In the genomic region with DNA sequence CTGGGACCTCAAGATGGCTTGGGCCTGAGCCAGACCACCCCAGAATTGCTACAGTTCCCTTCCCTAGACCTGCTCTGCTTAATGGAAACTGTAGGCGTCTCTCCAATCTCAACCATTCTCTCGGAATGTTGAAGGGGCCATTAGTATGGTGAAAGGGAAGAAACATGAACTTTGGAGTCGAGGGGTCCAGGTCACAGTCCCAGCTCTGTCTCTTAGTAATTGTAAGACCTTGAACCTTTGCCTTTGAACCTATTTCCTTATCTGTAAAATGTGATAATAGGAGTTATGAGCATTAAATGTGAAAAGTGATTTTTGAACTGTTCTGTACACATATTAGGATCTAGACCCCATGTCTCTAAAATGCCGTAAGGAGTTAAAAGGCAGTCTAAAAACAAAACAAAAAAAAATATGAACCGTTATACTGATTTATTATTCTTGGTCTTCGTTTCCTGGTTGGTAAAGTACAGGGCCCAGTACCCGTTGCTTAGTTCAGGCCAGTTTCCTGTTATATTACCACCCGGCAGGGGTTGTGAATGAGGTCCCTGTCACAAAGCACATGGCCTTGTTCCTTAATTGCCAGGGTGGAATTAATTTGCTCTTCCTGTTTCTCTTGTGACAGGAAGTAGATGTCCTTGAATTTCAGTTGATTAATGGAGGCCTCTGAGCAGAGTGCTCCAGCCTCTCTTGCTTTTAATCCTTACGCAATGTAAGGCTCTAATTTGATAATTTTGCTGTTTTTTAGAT, we compare ENCODE assay signal across 16 cellular contexts. TPM values are rescaled to one million over a fixed set of nuclear protein-coding genes. Genes with fewer than 3 reads are reported as not detected.
DNase-seq lines count a peak whose midpoint lies in the region; ATAC-seq and TF ChIP-seq lines count a peak whose summit lies in the region.
"Had no signal": no experiment of that assay in that cellular context is flagged by ENCODE, and none has a peak within 500 bp of the region (broad histone marks: within the 10 kb centered on the region; RNA-seq: fewer than 3 reads in every experiment).

No MANE protein-coding gene starts in this region.

- no peak for TF ChIP-seq EP300 in gastroesophageal sphincter (IDR thresholded peaks at IDR 0.05)

- DNase-seq in GF-D8 (lab: John Stamatoyannopoulos, UW) (peak; percentile 97), NOMO-1 treated with DMSO at 0.1 percent for 48 hours (lab: John Stamatoyannopoulos, UW; ENCODE audit: unreplicated experiment) (peak; percentile 93), neuronal stem cell (ENCODE audit: low spot score) (no peak), NCI-H128 (lab: John Stamatoyannopoulos, UW; ENCODE audit: unreplicated experiment) (no peak), kidney glomerular epithelial cell (lab: John Stamatoyannopoulos, UW) (no peak), trophoblast cell (no peak), AG08395 (ENCODE audit: low spot score) (no peak)
- DNase-seq: activated CD4-positive, alpha-beta memory T cell treated with anti-CD3 and anti-CD28 coated beads, Interleukin-2, amount 10 ng/mL, durations not matched to agents 7 days and 5 days; CD8-positive, alpha-beta memory T cell; cortex of kidney; NCI-H2171; SHP77 had no signal

- H3K4me3 ChIP-seq in gastroesophageal sphincter (no peak overlapping the region), neuronal stem cell (ENCODE audit: low read length in 2 of 2) (no peak overlapping the region), trophoblast cell (ENCODE audit: low read depth, low read length) (no peak overlapping the region)
- H3K4me3 ChIP-seq: GM23338, skin epidermis had no signal

- H2AFZ ChIP-seq in neuronal stem cell (ENCODE audit: low read length) (no peak overlapping the region), trophoblast cell (ENCODE audit: insufficient read depth, low read length, poor library complexity) (no peak overlapping the region)
- H2AFZ ChIP-seq: GM23338 had no signal

- H2BK12ac ChIP-seq in neuronal stem cell (ENCODE audit: low read length): no peak overlapping the region
- no peak overlapping the region for H2BK12ac ChIP-seq in trophoblast cell (ENCODE audit: low read length)

- no peak overlapping the region for H3K4me2 ChIP-seq in neuronal stem cell (ENCODE audit: insufficient read depth, low read length, poor library complexity, severe bottlenecking)
- no peak overlapping the region for H3K4me2 ChIP-seq in trophoblast cell (ENCODE audit: low read length)
- H3K4me2 ChIP-seq: GM23338 had no signal

- peak overlapping the region; percentile 87 for H3K14ac ChIP-seq in neuronal stem cell (ENCODE audit: low read length)
- H3K14ac ChIP-seq in trophoblast cell (ENCODE audit: low read length): no peak overlapping the region

- H4K8ac ChIP-seq in neuronal stem cell (ENCODE audit: low read depth, low read length): no peak overlapping the region
- no peak overlapping the region for H4K8ac ChIP-seq in trophoblast cell (ENCODE audit: low read depth, low read length)

- H3K4me1 ChIP-seq in gastroesophageal sphincter (no peaks in the 10 kb centered on the region), neuronal stem cell (ENCODE audit: control insufficient read depth in 2 of 2, insufficient read depth in 1 of 2, low read depth in 1 of 2, low read length in 2 of 2) (peaks cover 0 to 2% of the 10 kb centered on the region in 2 donors), trophoblast cell (ENCODE audit: control insufficient read depth in 1 of 2, insufficient read depth in 2 of 2, low read length in 2 of 2) (no peaks in the 10 kb centered on the region)

- H3K27ac ChIP-seq in gastroesophageal sphincter (no peak overlapping the region), neuronal stem cell (replicated peaks; ENCODE audit: low read length) (no peak overlapping the region), trophoblast cell (ENCODE audit: low read depth, low read length) (no peak overlapping the region)

- H3K18ac ChIP-seq in neuronal stem cell (ENCODE audit: low read length) (no peak overlapping the region), trophoblast cell (ENCODE audit: low read length) (no peak overlapping the region)

- H2AK5ac ChIP-seq in neuronal stem cell (ENCODE audit: low read depth, low read length): no peak overlapping the region
- H2AK5ac ChIP-seq in trophoblast cell (ENCODE audit: low read length): no peak overlapping the region

- H2BK5ac ChIP-seq in neuronal stem cell (ENCODE audit: low read length) (no peak overlapping the region), trophoblast cell (ENCODE audit: low read depth, low read length, poor library complexity) (no peak overlapping the region)

- no peak overlapping the region for H3K4ac ChIP-seq in neuronal stem cell (ENCODE audit: low read length)
- H3K4ac ChIP-seq in trophoblast cell (ENCODE audit: low read depth, low read length): no peak overlapping the region

- H2BK120ac ChIP-seq in neuronal stem cell (ENCODE audit: low read depth, low read length) (no peak overlapping the region), trophoblast cell (ENCODE audit: insufficient read depth, low read length, poor library complexity) (no peak overlapping the region)

- H3K9me3 ChIP-seq in gastroesophageal sphincter: no peaks in the 10 kb centered on the region
- H3K9me3 ChIP-seq in neuronal stem cell (replicated peaks in 1 of 2; ENCODE audit: control insufficient read depth in 2 of 2, insufficient read depth in 1 of 2, low read depth in 1 of 2, low read length in 2 of 2): no peaks in the 10 kb centered on the region
- no peaks in the 10 kb centered on the region for H3K9me3 ChIP-seq in trophoblast cell (ENCODE audit: insufficient read depth, low read depth, low read length)

- H3K36me3 ChIP-seq in gastroesophageal sphincter (peaks cover 0 to 29% of the 10 kb centered on the region in 2 donors), neuronal stem cell (replicated peaks in 1 of 2; ENCODE audit: control insufficient read depth in 2 of 2, insufficient read depth in 2 of 2, low read length in 2 of 2) (peaks cover 0 to 14% of the 10 kb centered on the region in 2 donors), trophoblast cell (ENCODE audit: control insufficient read depth in 1 of 2, insufficient read depth in 2 of 2, low read length in 2 of 2) (peaks cover 0 to 5% of the 10 kb centered on the region in 2 experiments)

- H3K79me2 ChIP-seq in trophoblast cell (ENCODE audit: control insufficient read depth, insufficient read depth, low read length, poor library complexity): no peaks in the 10 kb centered on the region

- 70 to 75% methylated on average over 7 to 9 of the region's 9 CpGs for WGBS in gastroesophageal sphincter (ENCODE audit: low coverage in 1 of 2), 2 donors
- WGBS in neuronal stem cell (ENCODE audit: extremely low coverage in 2 of 2, insufficient read length in 2 of 2, insufficient replicate concordance in 1 of 2), 2 donors: no CpG with 5 or more reads among the region's 9 CpGs
- no CpG with 5 or more reads among the region's 9 CpGs for WGBS in trophoblast cell (ENCODE audit: extremely low coverage, insufficient coverage, insufficient read length)

- no peak for TF ChIP-seq CTCF in gastroesophageal sphincter (IDR thresholded peaks at IDR 0.05)

- H3K27me3 ChIP-seq in gastroesophageal sphincter (no peaks in the 10 kb centered on the region), neuronal stem cell (ENCODE audit: control insufficient read depth in 3 of 3, insufficient read depth in 3 of 3, low read depth in 1 of 3, low read length in 3 of 3) (peaks cover 0 to 16% (median 0%) of the 10 kb centered on the region in 3 experiments), trophoblast cell (ENCODE audit: insufficient read depth, low read length) (no peaks in the 10 kb centered on the region)

- H2BK15ac ChIP-seq in neuronal stem cell (ENCODE audit: low read length): no peak overlapping the region

- H4K91ac ChIP-seq in neuronal stem cell (ENCODE audit: low read depth, low read length, poor library complexity) (no peak overlapping the region), trophoblast cell (ENCODE audit: low read depth, low read length) (no peak overlapping the region)

- H3K79me1 ChIP-seq in neuronal stem cell (ENCODE audit: low read depth, low read length) (no peaks in the 10 kb centered on the region), trophoblast cell (ENCODE audit: low read length) (no peaks in the 10 kb centered on the region)

- H4K12ac ChIP-seq in trophoblast cell (ENCODE audit: low read depth, low read length): no peak overlapping the region

- peak; percentile 48 for ATAC-seq in gastroesophageal sphincter

- H3K9ac ChIP-seq in neuronal stem cell (ENCODE audit: low read depth, low read length, poor library complexity) (no peak overlapping the region), trophoblast cell (ENCODE audit: low read length) (no peak overlapping the region)

- TF ChIP-seq POLR2A in gastroesophageal sphincter (IDR thresholded peaks at IDR 0.05): no peak

- H3K23ac ChIP-seq in neuronal stem cell (ENCODE audit: low read depth, low read length, poor library complexity): no peak overlapping the region
- H3K23ac ChIP-seq in trophoblast cell (ENCODE audit: low read length): no peak overlapping the region

RNA-seq across cellular contexts. Expression of a gene that starts 42.3 kb away (rescaled TPM):
- total RNA-seq in gastroesophageal sphincter: 10 to 100 TPM in 1 of 4 donors, 1 to 10 TPM in 3; 3.6 to 10.2 (median 9.1) TPM
- polyA plus RNA-seq in neuronal stem cell (2013, experiment 1 of 2): 3.7 TPM
- 3.8 TPM for polyA plus RNA-seq in neuronal stem cell (2013, experiment 2 of 2)
- polyA plus RNA-seq in trophoblast cell (2013): 1.7 and 1.9 TPM in 2 replicates

RNA-seq across cellular contexts. Expression of a gene that starts 42.7 kb away (rescaled TPM):
- total RNA-seq in gastroesophageal sphincter: 100 to 1,000 TPM; 238 to 466 (median 352) TPM
- polyA plus RNA-seq in neuronal stem cell (2013, experiment 1 of 2): 98.8 TPM
- 96.0 TPM for polyA plus RNA-seq in neuronal stem cell (2013, experiment 2 of 2)
- 171 and 183 TPM in 2 replicates for polyA plus RNA-seq in trophoblast cell (2013)

RNA-seq across cellular contexts. Expression of a gene that starts 57.1 kb away (rescaled TPM):
- total RNA-seq in gastroesophageal sphincter: under 1 TPM in 2 of 4 donors, not detected in 2; 0.13 to 0.23 TPM
- 0.03 TPM for polyA plus RNA-seq in neuronal stem cell (2013, experiment 1 of 2)
- 0.03 TPM for polyA plus RNA-seq in neuronal stem cell (2013, experiment 2 of 2)
- polyA plus RNA-seq in trophoblast cell (2013): not detected in 2 replicates
- total RNA-seq: activated CD4-positive, alpha-beta memory T cell treated with anti-CD3 and anti-CD28 coated beads, Interleukin-2, amount 10 ng/mL, durations not matched to agents 7 days and 5 days; CD8-positive, alpha-beta memory T cell; frontal cortex; GM23338 had no signal
- polyA plus RNA-seq: CD8-positive, alpha-beta memory T cell; GM23338 had no signal

Comparison
In these comparisons a context has a peak if more than half of its experiments do, and no peak if none do; other contexts are left out.
1. DNase-seq: peak in GF-D8 (single experiment) and NOMO-1 treated with DMSO at 0.1 percent for 48 hours (single experiment); none in neuronal stem cell (single experiment), NCI-H128 (single experiment), kidney glomerular epithelial cell (single experiment), trophoblast cell (0 of 2) and AG08395 (single experiment).